26 cellular contexts compared by ENCODE assay signal in genomic region chr14:20722016-20722415, GRCh38. TPM values are rescaled to one million over a fixed set of nuclear protein-coding genes. Genes with fewer than 3 reads are reported as not detected.
DNase-seq lines count a peak whose midpoint lies in the region; ATAC-seq, FAIRE-seq and TF ChIP-seq lines count a peak whose summit lies in the region.
"Had no signal": no experiment of that assay in that cellular context is flagged by ENCODE, and none has a peak within 500 bp of the region (broad histone marks: within the 10 kb centered on the region; RNA-seq: fewer than 3 reads in every experiment).

No MANE protein-coding gene starts in this region.

- POLR2A ChIA-PET in H1 (lab: Charles Lee; ENCODE audit: partially characterized antibody): no interaction called here

- no peak overlapping the region for H3K56ac ChIP-seq in H1 (replicated peaks; ENCODE audit: insufficient read length, low read depth, low read length)

- peak overlapping the region; percentile 57; the same call in 1 of the 2 replicates for H4K8ac ChIP-seq in H1 (ENCODE audit: extremely low read depth, insufficient read depth, low read length)

- H3K9ac ChIP-seq in H1 (replicated peaks in 1 of 4; ENCODE audit: extremely low read depth in 1 of 4, low read depth in 3 of 4, low read length in 3 of 4): no peak overlapping the region
- H3K9ac ChIP-seq: BLaER1 had no signal

- H3K9me3 ChIP-seq in H1 (ENCODE audit: insufficient read depth in 2 of 2, low read depth in 1 of 2, low read length in 1 of 2): no peaks in the 10 kb centered on the region
- H3K9me3 ChIP-seq in osteoblast (ENCODE audit: low read depth, low read length): no peaks in the 10 kb centered on the region
- H3K9me3 ChIP-seq: BE2C, BLaER1 had no signal

- CTCF ChIA-PET in H1 (lab: Charles Lee; ENCODE audit: partially characterized antibody): interaction anchor here (1.4 to 1.9 kb wide), 4 partner anchors 9 to 26 kb away, joined by 3 to 7 read pairs (median 4); no protein-coding TSS in a partner anchor

- no peak overlapping the region for H2BK12ac ChIP-seq in H1 (ENCODE audit: low read depth, low read length)

- no peaks in the 10 kb centered on the region for H3K79me2 ChIP-seq in H1 (ENCODE audit: control insufficient read depth in 1 of 2, insufficient read depth in 2 of 2, low read length in 2 of 2)
- H3K79me2 ChIP-seq in osteoblast (ENCODE audit: insufficient read depth, low read length): no peaks in the 10 kb centered on the region

- no peak for FAIRE-seq in H1 (lab: Jason Lieb, UNC)
- no peak for FAIRE-seq in urothelium cell line (lab: Jason Lieb, UNC)
- FAIRE-seq: A204.1, D721Med, G401.6, GM12891, GM18507 had no signal

- no peaks in the 10 kb centered on the region for H3K79me1 ChIP-seq in H1 (ENCODE audit: low read depth, low read length)

- H3K36me3 ChIP-seq in H1 (ENCODE audit: control insufficient read depth in 2 of 4, insufficient read depth in 4 of 4, low read length in 3 of 4) (no peaks in the 10 kb centered on the region), osteoblast (ENCODE audit: insufficient read depth, low read length) (no peaks in the 10 kb centered on the region)
- H3K36me3 ChIP-seq: BE2C, BLaER1 had no signal

- no peak for TF ChIP-seq EP300 in H1 (IDR thresholded peaks at IDR 0.05; ENCODE audit: borderline replicate concordance in 1 of 2, low read depth in 2 of 2, low read length in 2 of 2)

- in situ Hi-C loops in GM13977 (cut with MboI; ENCODE audit: low pct_unique_long_range_greater_than_20kb, low sequenced_read_pairs, unreplicated experiment): no loop called here

- H2AFZ ChIP-seq in H1 (ENCODE audit: low read length): no peak overlapping the region
- H2AFZ ChIP-seq in osteoblast (ENCODE audit: low read length): no peak overlapping the region

- no peak overlapping the region for H2BK15ac ChIP-seq in H1 (ENCODE audit: low read length)

- H3K4me2 ChIP-seq in H1 (ENCODE audit: insufficient read depth in 1 of 2, low read depth in 2 of 2, low read length in 2 of 2) (no peak overlapping the region), osteoblast (ENCODE audit: insufficient read depth, low read length) (no peak overlapping the region)
- H3K4me2 ChIP-seq: BLaER1 had no signal

- no peak overlapping the region for H4K5ac ChIP-seq in H1 (ENCODE audit: insufficient read length, low read depth, low read length)

- no peak overlapping the region for H3K14ac ChIP-seq in H1 (ENCODE audit: insufficient read length)

- H3K4ac ChIP-seq in H1 (replicated peaks; ENCODE audit: insufficient read length, low read depth, low read length): no peak overlapping the region

- 91% methylated on average over 12 of the region's 12 CpGs; no CpG with 5 or more reads in 1 of the 2 experiments for WGBS in H1 (ENCODE audit: extremely low coverage in 1 of 2, insufficient coverage in 1 of 2, insufficient read length in 1 of 2, insufficient replicate concordance in 2 of 2, low coverage in 1 of 2, low lambda C conversion rate in 2 of 2, missing lambda C conversion rate in 1 of 2), 2 experiments

- peaks cover 32 to 89% of the 10 kb centered on the region in 2 donors for H3K4me1 Mint-ChIP-seq in stimulated activated naive B cell treated with anti-CD40 and anti-IgM and Interleukin-4, amounts not matched to agents 10 μg/mL and 1 μg/mL and 100 μg/mL, for 72 hours

- no peak overlapping the region for H4K91ac ChIP-seq in H1 (replicated peaks; ENCODE audit: insufficient read length, low read length)

- TF ChIP-seq RAD21 in H1 (IDR thresholded peaks at IDR 0.05 in 1 of 2, conservative IDR thresholded peaks at IDR 0.05 in 1 of 2; ENCODE audit: low read depth in 2 of 2, low read length in 2 of 2): no peak

- peak overlapping the region; percentile 39 for H3K27ac Mint-ChIP-seq in stimulated activated naive B cell treated with anti-CD40 and anti-IgM and Interleukin-4, amounts not matched to agents 10 μg/mL and 1 μg/mL and 100 μg/mL, for 72 hours
- H3K27ac Mint-ChIP-seq: CD4-positive, alpha-beta memory T cell; CD4-positive, CD25-positive, alpha-beta regulatory T cell had no signal

- H3K18ac ChIP-seq in H1 (ENCODE audit: extremely low read depth, low read length): no peak overlapping the region

- no peak overlapping the region for H3K27ac ChIP-seq in H1 (ENCODE audit: low read depth, low read length)
- no peak overlapping the region for H3K27ac ChIP-seq in osteoblast (ENCODE audit: low read depth, low read length)
- H3K27ac ChIP-seq: BLaER1 had no signal

- no peaks in the 10 kb centered on the region for H3K27me3 Mint-ChIP-seq in stimulated activated naive B cell treated with anti-CD40 and anti-IgM and Interleukin-4, amounts not matched to agents 10 μg/mL and 1 μg/mL and 100 μg/mL, for 72 hours

- H3K36me3 Mint-ChIP-seq in stimulated activated naive B cell treated with anti-CD40 and anti-IgM and Interleukin-4, amounts not matched to agents 10 μg/mL and 1 μg/mL and 100 μg/mL, for 72 hours: peaks cover 9% of the 10 kb centered on the region in 2 donors
- H3K36me3 Mint-ChIP-seq: CD4-positive, alpha-beta memory T cell; CD4-positive, CD25-positive, alpha-beta regulatory T cell; CD8-positive, alpha-beta memory T cell had no signal

- no peak overlapping the region for H3K4me3 ChIP-seq in H1 (ENCODE audit: extremely low read depth in 1 of 4, insufficient read depth in 2 of 4, low read depth in 3 of 4, low read length in 4 of 4)
- no peak overlapping the region for H3K4me3 ChIP-seq in osteoblast (ENCODE audit: insufficient read depth, low read length)
- H3K4me3 ChIP-seq: BLaER1 had no signal

- no peak overlapping the region for H2BK120ac ChIP-seq in H1 (replicated peaks; ENCODE audit: low read depth, low read length)

- H2AK5ac ChIP-seq in H1 (ENCODE audit: low read depth, low read length): no peak overlapping the region

- no peak for TF ChIP-seq POLR2A in H1 (IDR thresholded peaks at IDR 0.05; ENCODE audit: control extremely low read depth in 1 of 2, low read depth in 2 of 2, low read length in 2 of 2)

- H4K20me1 ChIP-seq in H1 (replicated peaks in 1 of 2; ENCODE audit: control insufficient read depth in 1 of 2, insufficient read depth in 2 of 2, low read length in 2 of 2): no peaks in the 10 kb centered on the region
- no peaks in the 10 kb centered on the region for H4K20me1 ChIP-seq in osteoblast (ENCODE audit: insufficient read depth, low read length)
- H4K20me1 ChIP-seq: BLaER1 had no signal

- H3K4me1 ChIP-seq in H1 (replicated peaks in 1 of 4; ENCODE audit: control insufficient read depth in 3 of 4, insufficient read depth in 4 of 4, low read length in 3 of 4) (no peaks in the 10 kb centered on the region), osteoblast (ENCODE audit: insufficient read depth, low read length) (no peaks in the 10 kb centered on the region)
- H3K4me1 ChIP-seq: BE2C had no signal

- no peak overlapping the region for H3K4me3 Mint-ChIP-seq in stimulated activated naive B cell treated with anti-CD40 and anti-IgM and Interleukin-4, amounts not matched to agents 10 μg/mL and 1 μg/mL and 100 μg/mL, for 72 hours
- H3K4me3 Mint-ChIP-seq: CD4-positive, alpha-beta memory T cell; CD4-positive, CD25-positive, alpha-beta regulatory T cell; CD8-positive, alpha-beta memory T cell had no signal

- no peak overlapping the region for H3K23ac ChIP-seq in H1 (ENCODE audit: insufficient read length)

- H2BK5ac ChIP-seq in H1 (ENCODE audit: low read depth, low read length): no peak overlapping the region

- peaks cover 0 to 3% (median 0%) of the 10 kb centered on the region in 4 experiments; a peak in 1 of 7 replicates for H3K27me3 ChIP-seq in H1 (replicated peaks in 1 of 4; ENCODE audit: control insufficient read depth in 3 of 4, extremely low read depth in 1 of 4, insufficient read depth in 3 of 4, low read length in 3 of 4)
- H3K27me3 ChIP-seq in osteoblast (ENCODE audit: insufficient read depth, low read length): peaks cover 20% of the 10 kb centered on the region
- H3K27me3 ChIP-seq: BLaER1 had no signal

- H3K9me3 Mint-ChIP-seq in stimulated activated naive B cell treated with anti-CD40 and anti-IgM and Interleukin-4, amounts not matched to agents 10 μg/mL and 1 μg/mL and 100 μg/mL, for 72 hours: peaks cover 4 to 10% of the 10 kb centered on the region in 2 donors
- H3K9me3 Mint-ChIP-seq: CD4-positive, CD25-positive, alpha-beta regulatory T cell; CD8-positive, alpha-beta memory T cell had no signal

- DNase-seq in H1 (ENCODE audit: low read depth in 1 of 2, low spot score in 2 of 2): no peak
- DNase-seq in osteoblast (ENCODE audit: insufficient read length, low spot score, missing footprints): peak; percentile 11
- DNase-seq in stimulated activated naive B cell treated with anti-CD40 and anti-IgM and Interleukin-4, amounts not matched to agents 10 μg/mL and 1 μg/mL and 100 μg/mL, for 72 hours: no peak
- DNase-seq in urothelium cell line (ENCODE audit: low spot score): no peak
- no peak for DNase-seq in ecto neural progenitor cell (ENCODE audit: low spot score)
- no peak for DNase-seq in GM13977 (ENCODE audit: low spot score)
- DNase-seq: 8988T; ACHN; BE2C; C1 segment of cervical spinal cord; CD4-positive, alpha-beta memory T cell; CD4-positive, CD25-positive, alpha-beta regulatory T cell; CD8-positive, alpha-beta memory T cell; COR-L47; DMS79 treated with DMSO at 0.1 percent for 48 hours; GF-D8 had no signal

- TF ChIP-seq CTCF in H1 (IDR thresholded peaks at IDR 0.05; ENCODE audit: control extremely low read depth in 1 of 3, insufficient read depth in 1 of 3, low read depth in 1 of 3, low read length in 3 of 3) (no peak), osteoblast (IDR thresholded peaks at IDR 0.05; ENCODE audit: extremely low read depth, low read depth, low read length) (no peak), GM13977 (IDR thresholded peaks at IDR 0.05; ENCODE audit: extremely low read depth, insufficient read depth, missing control alignments) (no peak)

- H3K23me2 ChIP-seq in H1 (ENCODE audit: low read depth, low read length): no peaks in the 10 kb centered on the region

- no peak for ATAC-seq in stimulated activated naive B cell treated with anti-CD40 and anti-IgM and Interleukin-4, amounts not matched to agents 10 μg/mL and 1 μg/mL and 100 μg/mL, for 72 hours (replicated peaks)
- no peak for ATAC-seq in GM21528 (IDR thresholded peaks at IDR 0.05; ENCODE audit: low FRiP score, unreplicated experiment)

- no peak overlapping the region for H2BK20ac ChIP-seq in H1 (ENCODE audit: low read length)

RNA-seq across cellular contexts. Expression of gene EDDM3A, which starts 23.7 kb away (rescaled TPM):
- total RNA-seq in H1 (2021; fragmentation: NEBNext Ultra II Directional; extraction: Animal tissue kit (Norgen Biotek cat#: 25700)): not detected in 2 replicates
- 0.09 and 0.11 TPM in 2 replicates for polyA plus RNA-seq in H1 (2011; rRNA removed)
- polyA plus RNA-seq in H1 (2011; cell fraction: cytosol; rRNA removed): 0.12 TPM
- not detected for polyA plus RNA-seq in H1 (2011; cell fraction: nucleus; rRNA removed)
- 0.19 TPM in 1 of 4 replicates, not detected in the others for polyA plus RNA-seq in H1 (2012, experiment 1 of 2)
- not detected for polyA plus RNA-seq in H1 (2012, experiment 2 of 2)
- polyA plus RNA-seq in H1 (2013, experiment 1 of 2): not detected
- not detected for polyA plus RNA-seq in H1 (2013, experiment 2 of 2)
- polyA minus RNA-seq in H1 (2011; rRNA and poly(A)+ RNA removed): not detected in 2 replicates
- not detected for polyA minus RNA-seq in H1 (2011; cell fraction: cytosol; rRNA and poly(A)+ RNA removed)
- polyA minus RNA-seq in H1 (2011; cell fraction: nucleus; rRNA and poly(A)+ RNA removed): not detected
- not detected in 2 replicates for total RNA-seq in osteoblast
- total RNA-seq: A673; CD4-positive, alpha-beta memory T cell; CD4-positive, CD25-positive, alpha-beta regulatory T cell; CD8-positive, alpha-beta memory T cell had no signal
- polyA plus RNA-seq: AG04450; CD14-positive monocyte; CD4-positive, alpha-beta memory T cell; CD4-positive, CD25-positive, alpha-beta regulatory T cell; CD8-positive, alpha-beta memory T cell had no signal

RNA-seq across cellular contexts. Expression of gene ANG, which starts 33.5 kb away (rescaled TPM):
- total RNA-seq in H1 (2021; fragmentation: NEBNext Ultra II Directional; extraction: Animal tissue kit (Norgen Biotek cat#: 25700)): 2.2 and 4.3 TPM in 2 replicates
- 4.4 and 4.6 TPM in 2 replicates for polyA plus RNA-seq in H1 (2011; rRNA removed)
- polyA plus RNA-seq in H1 (2011; cell fraction: cytosol; rRNA removed): 4.7 TPM
- 3.4 TPM for polyA plus RNA-seq in H1 (2011; cell fraction: nucleus; rRNA removed)
- polyA plus RNA-seq in H1 (2012, experiment 1 of 2): 4.9 to 6.1 TPM (median 5.8 TPM) in 4 replicates
- 13.5 TPM for polyA plus RNA-seq in H1 (2012, experiment 2 of 2)
- 7.0 TPM for polyA plus RNA-seq in H1 (2013, experiment 1 of 2)
- polyA plus RNA-seq in H1 (2013, experiment 2 of 2): 8.2 TPM
- 5.2 and 5.8 TPM in 2 replicates for polyA minus RNA-seq in H1 (2011; rRNA and poly(A)+ RNA removed)
- polyA minus RNA-seq in H1 (2011; cell fraction: cytosol; rRNA and poly(A)+ RNA removed): 2.6 TPM
- polyA minus RNA-seq in H1 (2011; cell fraction: nucleus; rRNA and poly(A)+ RNA removed): 1.3 TPM
- total RNA-seq in osteoblast: 7.2 and 8.3 TPM in 2 replicates

RNA-seq across cellular contexts. Expression of gene RNASE4, which starts 37.7 kb away (rescaled TPM):
- 0.38 and 0.61 TPM in 2 replicates for total RNA-seq in H1 (2021; fragmentation: NEBNext Ultra II Directional; extraction: Animal tissue kit (Norgen Biotek cat#: 25700))
- 3.5 and 3.7 TPM in 2 replicates for polyA plus RNA-seq in H1 (2011; rRNA removed)
- polyA plus RNA-seq in H1 (2011; cell fraction: cytosol; rRNA removed): 3.5 TPM
- polyA plus RNA-seq in H1 (2011; cell fraction: nucleus; rRNA removed): 3.5 TPM
- 2.1 to 3.1 TPM (median 2.3 TPM) in 4 replicates for polyA plus RNA-seq in H1 (2012, experiment 1 of 2)
- 0.46 TPM for polyA plus RNA-seq in H1 (2012, experiment 2 of 2)
- 2.4 TPM for polyA plus RNA-seq in H1 (2013, experiment 1 of 2)
- 2.6 TPM for polyA plus RNA-seq in H1 (2013, experiment 2 of 2)
- 5.9 and 7.7 TPM in 2 replicates for polyA minus RNA-seq in H1 (2011; rRNA and poly(A)+ RNA removed)
- polyA minus RNA-seq in H1 (2011; cell fraction: cytosol; rRNA and poly(A)+ RNA removed): 3.3 TPM
- polyA minus RNA-seq in H1 (2011; cell fraction: nucleus; rRNA and poly(A)+ RNA removed): 1.00 TPM
- total RNA-seq in osteoblast: 18.1 and 24.2 TPM in 2 replicates

RNA-seq across cellular contexts. Expression of gene EDDM3B, which starts 46.2 kb away (rescaled TPM):
- not detected in 2 replicates for total RNA-seq in H1 (2021; fragmentation: NEBNext Ultra II Directional; extraction: Animal tissue kit (Norgen Biotek cat#: 25700))
- polyA plus RNA-seq in H1 (2011; rRNA removed): not detected in 2 replicates
- polyA plus RNA-seq in H1 (2011; cell fraction: cytosol; rRNA removed): not detected
- polyA plus RNA-seq in H1 (2011; cell fraction: nucleus; rRNA removed): not detected
- not detected in 4 replicates for polyA plus RNA-seq in H1 (2012, experiment 1 of 2)
- not detected for polyA plus RNA-seq in H1 (2012, experiment 2 of 2)
- polyA plus RNA-seq in H1 (2013, experiment 1 of 2): not detected
- polyA plus RNA-seq in H1 (2013, experiment 2 of 2): not detected
- not detected in 2 replicates for polyA minus RNA-seq in H1 (2011; rRNA and poly(A)+ RNA removed)
- polyA minus RNA-seq in H1 (2011; cell fraction: cytosol; rRNA and poly(A)+ RNA removed): not detected
- polyA minus RNA-seq in H1 (2011; cell fraction: nucleus; rRNA and poly(A)+ RNA removed): not detected
- not detected in 2 replicates for total RNA-seq in osteoblast
- total RNA-seq: A673; CD4-positive, alpha-beta memory T cell; CD4-positive, CD25-positive, alpha-beta regulatory T cell; CD8-positive, alpha-beta memory T cell had no signal
- polyA plus RNA-seq: AG04450; CD14-positive monocyte; CD4-positive, alpha-beta memory T cell; CD4-positive, CD25-positive, alpha-beta regulatory T cell; CD8-positive, alpha-beta memory T cell had no signal

RNA-seq across cellular contexts. Expression of gene RNASE6, which starts 59.1 kb away (rescaled TPM):
- not detected in 2 replicates for total RNA-seq in H1 (2021; fragmentation: NEBNext Ultra II Directional; extraction: Animal tissue kit (Norgen Biotek cat#: 25700))
- polyA plus RNA-seq in H1 (2011; rRNA removed): 0.12 TPM in 1 of 2 replicates, not detected in the other
- polyA plus RNA-seq in H1 (2011; cell fraction: cytosol; rRNA removed): not detected
- not detected for polyA plus RNA-seq in H1 (2011; cell fraction: nucleus; rRNA removed)
- not detected in 4 replicates for polyA plus RNA-seq in H1 (2012, experiment 1 of 2)
- 0.25 TPM for polyA plus RNA-seq in H1 (2012, experiment 2 of 2)
- 0.22 TPM for polyA plus RNA-seq in H1 (2013, experiment 1 of 2)
- 0.42 TPM for polyA plus RNA-seq in H1 (2013, experiment 2 of 2)
- polyA minus RNA-seq in H1 (2011; rRNA and poly(A)+ RNA removed): not detected in 2 replicates
- not detected for polyA minus RNA-seq in H1 (2011; cell fraction: cytosol; rRNA and poly(A)+ RNA removed)
- polyA minus RNA-seq in H1 (2011; cell fraction: nucleus; rRNA and poly(A)+ RNA removed): not detected
- total RNA-seq in osteoblast: not detected in 2 replicates
- total RNA-seq: A673 had no signal
- polyA plus RNA-seq: AG04450 had no signal

Comparison
In these comparisons a context has a peak if more than half of its experiments do, and no peak if none do; other contexts are left out.
1. RNA of gene RNASE4, which starts 37.7 kb away (total RNA-seq): 18.1 to 24.2 TPM in osteoblast; 0.38 to 0.61 TPM in H1; every median in the first group is over 10 times any median in the second.